8 cellular contexts compared by ENCODE assay signal in genomic region chr15:63896336-63897115, GRCh38.
A peak's percentile ranks its signal among the peaks of the same experiment; 100 is the strongest.
DNase-seq lines count a peak whose midpoint lies in the region; ATAC-seq and TF ChIP-seq lines count a peak whose summit lies in the region.

No MANE protein-coding gene starts in this region.

- peak overlapping the region; percentile 8; the same call in 1 of the 2 replicates for H3K27ac ChIP-seq in WERI-Rb-1

- H3K27ac Mint-ChIP-seq in immature natural killer cell = peak overlapping the region; percentile 66 to 88 (median 84)
- peak overlapping the region; percentile 62 for H3K27ac Mint-ChIP-seq in stimulated activated naive CD8-positive, alpha-beta T cell treated with anti-CD3 and anti-CD28 coated beads, Interleukin-15, Interleukin-2, amounts not matched to agents 100 ng/mL and 50 ng/mL, for 24 hours

- no peaks in the 10 kb centered on the region for H3K9me3 Mint-ChIP-seq in immature natural killer cell
- no peaks in the 10 kb centered on the region for H3K9me3 Mint-ChIP-seq in stimulated activated naive CD8-positive, alpha-beta T cell treated with anti-CD3 and anti-CD28 coated beads, Interleukin-15, Interleukin-2, amounts not matched to agents 100 ng/mL and 50 ng/mL, for 24 hours

- DNase-seq in GM03348 (ENCODE audit: low spot score) (peak; percentile 80), WERI-Rb-1 (peak; percentile 22), immature natural killer cell (peak; percentile 73 to 76 (median 73)), DMS114 treated with DMSO at 0.1 percent for 48 hours (lab: John Stamatoyannopoulos, UW; ENCODE audit: unreplicated experiment) (no peak), NCI-H1417 treated with DMSO at 0.1 percent for 48 hours (lab: John Stamatoyannopoulos, UW) (no peak)

- H3K4me3 ChIP-seq in WERI-Rb-1 (ENCODE audit: low read depth, low read length) = no peak overlapping the region

- H3K27me3 Mint-ChIP-seq in immature natural killer cell (ENCODE audit: low read depth in 3 of 3) = peaks cover 5 to 20% (median 8%) of the 10 kb centered on the region in 3 donors
- H3K27me3 Mint-ChIP-seq in stimulated activated naive CD8-positive, alpha-beta T cell treated with anti-CD3 and anti-CD28 coated beads, Interleukin-15, Interleukin-2, amounts not matched to agents 100 ng/mL and 50 ng/mL, for 24 hours = no peaks in the 10 kb centered on the region

- peak; percentile 47 for ATAC-seq in GM19468 (IDR thresholded peaks at IDR 0.05; ENCODE audit: extremely low read depth, unreplicated experiment)
- peak; percentile 60 for ATAC-seq in HG03460 (IDR thresholded peaks at IDR 0.05; ENCODE audit: unreplicated experiment)

- H3K27me3 ChIP-seq in WERI-Rb-1 (ENCODE audit: insufficient read depth, low read depth, severe bottlenecking) = no peaks in the 10 kb centered on the region

- H3K4me1 Mint-ChIP-seq in immature natural killer cell = peaks cover 94 to 96% of the 10 kb centered on the region in 2 donors
- H3K4me1 Mint-ChIP-seq in stimulated activated naive CD8-positive, alpha-beta T cell treated with anti-CD3 and anti-CD28 coated beads, Interleukin-15, Interleukin-2, amounts not matched to agents 100 ng/mL and 50 ng/mL, for 24 hours (ENCODE audit: low read depth) = peaks cover 77% of the 10 kb centered on the region

- peak overlapping the region; percentile 63 to 85 (median 78) for H3K4me3 Mint-ChIP-seq in immature natural killer cell
- H3K4me3 Mint-ChIP-seq in stimulated activated naive CD8-positive, alpha-beta T cell treated with anti-CD3 and anti-CD28 coated beads, Interleukin-15, Interleukin-2, amounts not matched to agents 100 ng/mL and 50 ng/mL, for 24 hours = peak overlapping the region; percentile 25

- H3K36me3 Mint-ChIP-seq in immature natural killer cell = no peaks in the 10 kb centered on the region
- H3K36me3 Mint-ChIP-seq in stimulated activated naive CD8-positive, alpha-beta T cell treated with anti-CD3 and anti-CD28 coated beads, Interleukin-15, Interleukin-2, amounts not matched to agents 100 ng/mL and 50 ng/mL, for 24 hours (ENCODE audit: low read depth) = no peaks in the 10 kb centered on the region

- H3K36me3 ChIP-seq in WERI-Rb-1 = no peaks in the 10 kb centered on the region

- H3K9me3 ChIP-seq in WERI-Rb-1 (ENCODE audit: severe bottlenecking) = no peaks in the 10 kb centered on the region

- TF ChIP-seq CTCF in WERI-Rb-1 (IDR thresholded peaks at IDR 0.05; ENCODE audit: low read depth, low read length) = no peak

Comparison
In these comparisons a context has a peak if more than half of its experiments do, and no peak if none do; other contexts are left out.
1. DNase-seq: peak in GM03348 (single experiment), WERI-Rb-1 (single experiment) and immature natural killer cell (3 of 3); none in DMS114 treated with DMSO at 0.1 percent for 48 hours (single experiment) and NCI-H1417 treated with DMSO at 0.1 percent for 48 hours (single experiment).